ENCODE assay signal across 1 cellular context in the genomic region with DNA sequence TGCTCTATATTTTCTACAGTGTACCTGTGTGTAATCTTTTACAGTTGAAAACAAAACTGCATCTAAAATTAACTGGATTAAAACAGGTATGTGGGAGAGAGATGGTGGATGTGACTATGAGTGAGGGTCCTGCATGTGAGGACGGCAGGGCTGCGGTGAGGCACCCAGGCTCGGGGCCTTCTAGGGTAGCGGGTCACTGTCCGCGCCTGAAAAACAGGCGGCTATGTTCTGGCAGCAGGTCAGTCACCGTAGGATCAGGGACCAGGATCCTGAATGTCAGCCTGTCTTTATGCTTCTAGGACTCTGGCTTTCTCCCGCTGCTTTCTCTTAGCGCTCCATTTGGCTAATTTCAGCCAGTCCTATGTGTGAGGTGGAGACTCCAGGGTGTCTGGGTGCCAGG.
TF ChIP-seq lines count a peak whose summit lies in the region.

No MANE protein-coding gene starts in this region.

TF ChIP-seq in K562, 482 proteins besides CTCF, POLR2A, EP300 and RAD21 (continued from another document):
- TF ChIP-seq, protein P1, sequence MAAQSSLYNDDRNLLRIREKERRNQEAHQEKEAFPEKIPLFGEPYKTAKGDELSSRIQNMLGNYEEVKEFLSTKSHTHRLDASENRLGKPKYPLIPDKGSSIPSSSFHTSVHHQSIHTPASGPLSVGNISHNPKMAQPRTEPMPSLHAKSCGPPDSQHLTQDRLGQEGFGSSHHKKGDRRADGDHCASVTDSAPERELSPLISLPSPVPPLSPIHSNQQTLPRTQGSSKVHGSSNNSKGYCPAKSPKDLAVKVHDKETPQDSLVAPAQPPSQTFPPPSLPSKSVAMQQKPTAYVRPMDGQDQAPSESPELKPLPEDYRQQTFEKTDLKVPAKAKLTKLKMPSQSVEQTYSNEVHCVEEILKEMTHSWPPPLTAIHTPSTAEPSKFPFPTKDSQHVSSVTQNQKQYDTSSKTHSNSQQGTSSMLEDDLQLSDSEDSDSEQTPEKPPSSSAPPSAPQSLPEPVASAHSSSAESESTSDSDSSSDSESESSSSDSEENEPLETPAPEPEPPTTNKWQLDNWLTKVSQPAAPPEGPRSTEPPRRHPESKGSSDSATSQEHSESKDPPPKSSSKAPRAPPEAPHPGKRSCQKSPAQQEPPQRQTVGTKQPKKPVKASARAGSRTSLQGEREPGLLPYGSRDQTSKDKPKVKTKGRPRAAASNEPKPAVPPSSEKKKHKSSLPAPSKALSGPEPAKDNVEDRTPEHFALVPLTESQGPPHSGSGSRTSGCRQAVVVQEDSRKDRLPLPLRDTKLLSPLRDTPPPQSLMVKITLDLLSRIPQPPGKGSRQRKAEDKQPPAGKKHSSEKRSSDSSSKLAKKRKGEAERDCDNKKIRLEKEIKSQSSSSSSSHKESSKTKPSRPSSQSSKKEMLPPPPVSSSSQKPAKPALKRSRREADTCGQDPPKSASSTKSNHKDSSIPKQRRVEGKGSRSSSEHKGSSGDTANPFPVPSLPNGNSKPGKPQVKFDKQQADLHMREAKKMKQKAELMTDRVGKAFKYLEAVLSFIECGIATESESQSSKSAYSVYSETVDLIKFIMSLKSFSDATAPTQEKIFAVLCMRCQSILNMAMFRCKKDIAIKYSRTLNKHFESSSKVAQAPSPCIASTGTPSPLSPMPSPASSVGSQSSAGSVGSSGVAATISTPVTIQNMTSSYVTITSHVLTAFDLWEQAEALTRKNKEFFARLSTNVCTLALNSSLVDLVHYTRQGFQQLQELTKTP (IDR thresholded peaks at IDR 0.05; ENCODE audit: low read depth in 1 of 2, partially characterized antibody in 2 of 2): peak in 1 of 2 experiments; percentile 74
- no peak for TF ChIP-seq NR2C2 (CRISPR knock-in tag; IDR thresholded peaks at IDR 0.05)
- no peak for TF ChIP-seq NR2C2 (tag; IDR thresholded peaks at IDR 0.05)
- no peak for TF ChIP-seq SMAD3 (CRISPR knock-in tag; conservative IDR thresholded peaks at IDR 0.05)
- TF ChIP-seq, protein P2, sequence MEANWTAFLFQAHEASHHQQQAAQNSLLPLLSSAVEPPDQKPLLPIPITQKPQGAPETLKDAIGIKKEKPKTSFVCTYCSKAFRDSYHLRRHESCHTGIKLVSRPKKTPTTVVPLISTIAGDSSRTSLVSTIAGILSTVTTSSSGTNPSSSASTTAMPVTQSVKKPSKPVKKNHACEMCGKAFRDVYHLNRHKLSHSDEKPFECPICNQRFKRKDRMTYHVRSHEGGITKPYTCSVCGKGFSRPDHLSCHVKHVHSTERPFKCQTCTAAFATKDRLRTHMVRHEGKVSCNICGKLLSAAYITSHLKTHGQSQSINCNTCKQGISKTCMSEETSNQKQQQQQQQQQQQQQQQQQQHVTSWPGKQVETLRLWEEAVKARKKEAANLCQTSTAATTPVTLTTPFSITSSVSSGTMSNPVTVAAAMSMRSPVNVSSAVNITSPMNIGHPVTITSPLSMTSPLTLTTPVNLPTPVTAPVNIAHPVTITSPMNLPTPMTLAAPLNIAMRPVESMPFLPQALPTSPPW (CRISPR knock-in tag; IDR thresholded peaks at IDR 0.05): no peak
- TF ChIP-seq KLF16 (IDR thresholded peaks at IDR 0.05): no peak
- 0 out of 2 replicates have a peak, but pooled peaks have one; percentile 38 for TF ChIP-seq EZH2 (IDR thresholded peaks at IDR 0.05; ENCODE audit: borderline replicate concordance, low read depth, low read length)
- TF ChIP-seq ARNT (IDR thresholded peaks at IDR 0.05): no peak
- TF ChIP-seq CSDE1 (IDR thresholded peaks at IDR 0.05): no peak
- TF ChIP-seq NFIC (IDR thresholded peaks at IDR 0.05): peak; percentile 20; the same call in 1 of the 2 replicates
- TF ChIP-seq, protein P3, sequence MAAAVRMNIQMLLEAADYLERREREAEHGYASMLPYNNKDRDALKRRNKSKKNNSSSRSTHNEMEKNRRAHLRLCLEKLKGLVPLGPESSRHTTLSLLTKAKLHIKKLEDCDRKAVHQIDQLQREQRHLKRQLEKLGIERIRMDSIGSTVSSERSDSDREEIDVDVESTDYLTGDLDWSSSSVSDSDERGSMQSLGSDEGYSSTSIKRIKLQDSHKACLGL (CRISPR knock-in tag; IDR thresholded peaks at IDR 0.05; ENCODE audit: borderline replicate concordance, poor library complexity, severe bottlenecking): no peak
